Comparison of ENCODE assay signal across 9 cellular contexts in the genomic region with DNA sequence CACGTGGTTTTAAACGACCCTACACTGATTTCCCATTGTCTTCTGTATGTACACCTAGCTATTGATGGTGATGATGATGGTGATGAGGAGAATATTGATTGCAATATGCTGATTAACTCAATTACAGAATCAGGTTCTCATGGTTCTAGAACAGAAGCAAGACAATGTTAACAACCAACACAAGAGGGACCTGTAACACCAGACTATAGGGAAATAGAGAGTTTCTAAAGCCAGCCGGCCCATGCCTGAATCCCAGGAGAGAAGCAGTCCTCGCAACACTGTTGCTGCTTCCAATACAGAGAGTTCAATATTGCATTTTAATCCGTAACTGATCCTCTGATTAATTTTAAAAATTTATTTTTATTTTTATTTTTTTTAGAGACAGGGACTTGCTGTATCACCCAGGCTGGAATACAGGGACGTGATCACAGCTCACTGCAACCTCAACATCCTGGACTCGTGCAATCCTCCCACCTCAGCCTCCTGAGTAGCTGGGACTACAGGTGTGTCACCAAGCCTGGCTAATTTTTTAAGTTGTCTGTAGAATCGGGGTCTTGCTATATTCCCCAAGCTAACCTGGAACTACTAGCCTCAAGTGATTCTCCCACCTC. TPM values are rescaled to one million over a fixed set of nuclear protein-coding genes. Genes with fewer than 3 reads are reported as not detected.
DNase-seq lines count a peak whose midpoint lies in the region; ATAC-seq and TF ChIP-seq lines count a peak whose summit lies in the region.
"Had no signal": no experiment of that assay in that cellular context is flagged by ENCODE, and none has a peak within 500 bp of the region (broad histone marks: within the 10 kb centered on the region; RNA-seq: fewer than 3 reads in every experiment).

No MANE protein-coding gene starts in this region.

- no peaks in the 10 kb centered on the region for H3K36me3 ChIP-seq in OCI-LY7 (ENCODE audit: insufficient read depth, low read length)

- H3K4me2 ChIP-seq in OCI-LY7 (ENCODE audit: low read length) = no peak overlapping the region; the same call in 1 of the 2 replicates

- peak; percentile 94 for TF ChIP-seq CTCF in OCI-LY7 (conservative IDR thresholded peaks at IDR 0.05; ENCODE audit: low read length)

- no peaks in the 10 kb centered on the region for H3K79me2 ChIP-seq in OCI-LY7 (ENCODE audit: insufficient read depth, low read depth, low read length)

- no peaks in the 10 kb centered on the region for H4K20me1 ChIP-seq in OCI-LY7 (ENCODE audit: insufficient read depth, low read length)

- peak; percentile 45 for DNase-seq in Caki2 (ENCODE audit: low read depth)
- peak; percentile 79 for DNase-seq in OCI-LY7 (ENCODE audit: low spot score)
- peak in 2 of 3 experiments; percentile 10 to 16 for DNase-seq in effector memory CD8-positive, alpha-beta T cell
- DNase-seq in midbrain (lab: John Stamatoyannopoulos, UW) = peak; percentile 45
- DNase-seq in T1000 (lab: John Stamatoyannopoulos, UW) = no peak
- DNase-seq in D341Med (ENCODE audit: low spot score) = no peak
- DNase-seq in mucosa of gallbladder (ENCODE audit: low spot score) = no peak

- in situ Hi-C loops in Caki2 (cut with HindIII; ENCODE audit: low pct_unique_long_range_greater_than_20kb, low sequenced_read_pairs) = loop anchor here (10.0 kb wide), 1 partner anchor 221 kb away; no protein-coding TSS in a partner anchor

- intact Hi-C loops in OCI-LY7 (cut with micrococcal nuclease; ENCODE audit: unreplicated experiment) = loop anchor here (1.0 to 5.0 kb wide), 4 partner anchors 63 to 389 kb away; no protein-coding TSS in a partner anchor

- peaks cover 5 to 7% of the 10 kb centered on the region in 2 donors for H3K4me1 Mint-ChIP-seq in effector memory CD8-positive, alpha-beta T cell (ENCODE audit: low read depth in 2 of 2)

- CTCF ChIA-PET in OCI-LY7 (lab: Charles Lee; ENCODE audit: unreplicated experiment) = interaction anchor here (0.6 to 3.9 kb wide), 7 partner anchors 14 to 219 kb away, joined by 3 to 32 read pairs (median 3); no protein-coding TSS in a partner anchor

- no TSS peak for BruUV-seq in OCI-LY7 (replicated peaks; lab: Mats Ljungman, UMichigan)

- H3K9me3 ChIP-seq in OCI-LY7 (ENCODE audit: low read length) = no peaks in the 10 kb centered on the region

- 0 out of 2 replicates have a peak overlapping the region, but pooled peaks have one; percentile 22 for H2AFZ ChIP-seq in OCI-LY7 (ENCODE audit: low read length)

- H3K9me2 ChIP-seq in OCI-LY7 (ENCODE audit: insufficient read depth, low read length) = no peaks in the 10 kb centered on the region

- no peak overlapping the region for H3K4me3 Mint-ChIP-seq in effector memory CD8-positive, alpha-beta T cell
- H3K4me3 Mint-ChIP-seq: IgD-negative memory B cell had no signal

- no peak overlapping the region for H3K27ac ChIP-seq in OCI-LY7 (ENCODE audit: low read depth, low read length, poor library complexity, severe bottlenecking)

- H3K27ac Mint-ChIP-seq in effector memory CD8-positive, alpha-beta T cell = no peak overlapping the region
- H3K27ac Mint-ChIP-seq: IgD-negative memory B cell had no signal

- H3K36me3 Mint-ChIP-seq in effector memory CD8-positive, alpha-beta T cell (ENCODE audit: insufficient read depth) = no peaks in the 10 kb centered on the region
- H3K36me3 Mint-ChIP-seq: IgD-negative memory B cell had no signal

- H3K27me3 Mint-ChIP-seq in effector memory CD8-positive, alpha-beta T cell = no peaks in the 10 kb centered on the region

- peak; percentile 57 for ATAC-seq in HG03565 (IDR thresholded peaks at IDR 0.05; ENCODE audit: unreplicated experiment)
- ATAC-seq in effector memory CD8-positive, alpha-beta T cell (replicated peaks) = peak; percentile 58

- POLR2A ChIA-PET in OCI-LY7 (lab: Charles Lee) = interaction anchor here (0.7 to 5.0 kb wide), 4 partner anchors 23 to 232 kb away, joined by 3 to 29 read pairs (median 4); no protein-coding TSS in a partner anchor

- H3K4me3 ChIP-seq in OCI-LY7 (ENCODE audit: low read depth, low read length, poor library complexity, severe bottlenecking) = no peak overlapping the region

- H3K9me3 Mint-ChIP-seq in effector memory CD8-positive, alpha-beta T cell = no peaks in the 10 kb centered on the region
- H3K9me3 Mint-ChIP-seq: IgD-negative memory B cell had no signal

- peaks cover 29% of the 10 kb centered on the region for H3K4me1 ChIP-seq in OCI-LY7 (ENCODE audit: insufficient read depth, low read length, poor library complexity, severe bottlenecking)

RNA-seq across cellular contexts. Expression of a gene that starts 22.2 kb away (rescaled TPM):
- 29.4 and 31.6 TPM in 2 replicates for total RNA-seq in Caki2 (2014; rRNA removed; shearing (Covaris generic); ENCODE audit: low replicate concordance)
- total RNA-seq in OCI-LY7 (2014; rRNA removed; shearing (Covaris generic)) = 36.3 and 54.7 TPM in 2 replicates
- total RNA-seq in OCI-LY7 (2022) = 72.7 and 73.0 TPM in 2 replicates
- total RNA-seq in mucosa of gallbladder = 7.4 TPM

Comparison
In these comparisons a context has a peak if more than half of its experiments do, and no peak if none do; other contexts are left out.
1. DNase-seq: peak in Caki2 (single experiment), OCI-LY7 (single experiment), effector memory CD8-positive, alpha-beta T cell (2 of 3) and midbrain (single experiment); none in T1000 (single experiment), D341Med (single experiment) and mucosa of gallbladder (single experiment).